Comparison of ENCODE assay signal across 8 cellular contexts in the genomic region with DNA sequence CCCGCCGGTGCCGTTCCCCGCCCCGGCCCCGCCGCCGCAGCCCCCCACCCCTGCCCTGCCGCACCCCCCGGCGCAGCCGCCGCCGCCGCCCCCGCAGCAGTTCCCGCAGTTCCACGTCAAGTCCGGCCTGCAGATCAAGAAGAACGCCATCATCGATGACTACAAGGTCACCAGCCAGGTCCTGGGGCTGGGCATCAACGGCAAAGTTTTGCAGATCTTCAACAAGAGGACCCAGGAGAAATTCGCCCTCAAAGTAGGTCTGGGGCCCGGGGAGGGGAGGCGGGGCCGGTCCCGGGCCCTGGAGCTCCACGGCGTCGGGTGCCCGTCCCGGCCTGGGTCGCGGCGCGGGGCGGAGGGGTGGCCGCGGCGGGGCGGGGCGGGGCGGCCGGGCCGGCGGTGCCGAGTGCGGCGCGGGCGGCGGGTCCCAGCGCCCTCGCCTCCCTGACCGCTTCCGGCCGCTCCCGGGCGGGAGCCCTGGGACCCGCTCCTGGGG. TPM values are rescaled to one million over a fixed set of nuclear protein-coding genes. Genes with fewer than 3 reads are reported as not detected.
DNase-seq lines count a peak whose midpoint lies in the region; ATAC-seq and TF ChIP-seq lines count a peak whose summit lies in the region.

No MANE protein-coding gene starts in this region.

- TF ChIP-seq CTCF in activated CD8-positive, alpha-beta T cell treated with anti-CD3 and anti-CD28 coated beads for 36 hours (IDR thresholded peaks at IDR 0.05): no peak

- no peaks in the 10 kb centered on the region for H3K36me3 ChIP-seq in urinary bladder (ENCODE audit: insufficient read depth)

- H3K9me3 Mint-ChIP-seq in activated CD8-positive, alpha-beta T cell treated with anti-CD3 and anti-CD28 coated beads for 36 hours: no peaks in the 10 kb centered on the region
- no peaks in the 10 kb centered on the region for H3K9me3 Mint-ChIP-seq in natural killer cell treated with Interleukin-12 subunit alpha and Interleukin-12 subunit beta and Interleukin-15 and Interleukin-18, amount 100 ng/mL, for 72 hours

- H3K4me1 Mint-ChIP-seq in activated CD8-positive, alpha-beta T cell treated with anti-CD3 and anti-CD28 coated beads for 36 hours (ENCODE audit: low read depth): peaks cover 54% of the 10 kb centered on the region
- H3K4me1 Mint-ChIP-seq in natural killer cell treated with Interleukin-12 subunit alpha and Interleukin-12 subunit beta and Interleukin-15 and Interleukin-18, amount 100 ng/mL, for 72 hours (ENCODE audit: low read depth in 2 of 2): peaks cover 33 to 45% of the 10 kb centered on the region in 2 donors

- WGBS in urinary bladder: 1% methylated on average over 60 of the region's 60 CpGs

- TF ChIP-seq POLR2A in erythroblast (IDR thresholded peaks at IDR 0.05; ENCODE audit: low read length): no peak

- intact Hi-C loops in activated CD8-positive, alpha-beta T cell treated with anti-CD3 and anti-CD28 coated beads for 36 hours (cut with micrococcal nuclease): no loop called here

- H3K4me3 ChIP-seq in urinary bladder (ENCODE audit: low read depth, low read length): peak overlapping the region; percentile 98

- peak overlapping the region; percentile 99 for H3K4me3 Mint-ChIP-seq in activated CD8-positive, alpha-beta T cell treated with anti-CD3 and anti-CD28 coated beads for 36 hours
- H3K4me3 Mint-ChIP-seq in natural killer cell treated with Interleukin-12 subunit alpha and Interleukin-12 subunit beta and Interleukin-15 and Interleukin-18, amount 100 ng/mL, for 72 hours: peak overlapping the region; percentile 92

- H3K4me1 ChIP-seq in urinary bladder (ENCODE audit: insufficient read depth): peaks cover 2% of the 10 kb centered on the region

- CTCF ChIA-PET in activated CD8-positive, alpha-beta T cell treated with anti-CD3 and anti-CD28 coated beads for 36 hours (lab: Charles Lee): interaction anchor here (1.4 to 4.6 kb wide), 3 partner anchors 12 to 227 kb away, joined by 5 to 34 read pairs (median 5); no protein-coding TSS in a partner anchor

- no peaks in the 10 kb centered on the region for H3K27me3 Mint-ChIP-seq in activated CD8-positive, alpha-beta T cell treated with anti-CD3 and anti-CD28 coated beads for 36 hours
- no peaks in the 10 kb centered on the region for H3K27me3 Mint-ChIP-seq in natural killer cell treated with Interleukin-12 subunit alpha and Interleukin-12 subunit beta and Interleukin-15 and Interleukin-18, amount 100 ng/mL, for 72 hours

- H3K27ac ChIP-seq in urinary bladder (ENCODE audit: low read depth): peak overlapping the region; percentile 99

- DNase-seq in activated CD4-positive, CD25-positive, alpha-beta regulatory T cell (lab: John Stamatoyannopoulos, UW): no peak
- DNase-seq in HPDE6-E6E7 (ENCODE audit: extremely low spot score) (peak; percentile 21), erythroblast (lab: John Stamatoyannopoulos, UW) (peak; percentile 49 to 62), pons (ENCODE audit: low spot score) (no peak)
- DNase-seq in activated CD8-positive, alpha-beta T cell treated with anti-CD3 and anti-CD28 coated beads for 36 hours: peak; percentile 65
- no peak for DNase-seq in natural killer cell treated with Interleukin-12 subunit alpha and Interleukin-12 subunit beta and Interleukin-15 and Interleukin-18, amount 100 ng/mL, for 72 hours (ENCODE audit: low spot score)

- H3K36me3 Mint-ChIP-seq in activated CD8-positive, alpha-beta T cell treated with anti-CD3 and anti-CD28 coated beads for 36 hours (ENCODE audit: low read depth): peaks cover 3% of the 10 kb centered on the region
- H3K36me3 Mint-ChIP-seq in natural killer cell treated with Interleukin-12 subunit alpha and Interleukin-12 subunit beta and Interleukin-15 and Interleukin-18, amount 100 ng/mL, for 72 hours: no peaks in the 10 kb centered on the region

- POLR2A ChIA-PET in activated CD8-positive, alpha-beta T cell treated with anti-CD3 and anti-CD28 coated beads for 36 hours (lab: Charles Lee): interaction anchor here (0.6 to 1.4 kb wide), 2 partner anchors 11 to 640 kb away, joined by 3 read pairs; no protein-coding TSS in a partner anchor

- ATAC-seq in activated CD4-positive, CD25-positive, alpha-beta regulatory T cell treated with anti-CD3 and anti-CD28 coated beads, Interleukin-2, amount 50 U/mL, for 24 hours: peak; percentile 34 to 37
- ATAC-seq in activated CD8-positive, alpha-beta T cell treated with anti-CD3 and anti-CD28 coated beads for 36 hours: peak; percentile 28
- peak; percentile 71 to 78 for ATAC-seq in natural killer cell treated with Interleukin-12 subunit alpha and Interleukin-12 subunit beta and Interleukin-15 and Interleukin-18, amount 100 ng/mL, for 72 hours

- H3K27ac Mint-ChIP-seq in activated CD8-positive, alpha-beta T cell treated with anti-CD3 and anti-CD28 coated beads for 36 hours: peak overlapping the region; percentile 96
- H3K27ac Mint-ChIP-seq in natural killer cell treated with Interleukin-12 subunit alpha and Interleukin-12 subunit beta and Interleukin-15 and Interleukin-18, amount 100 ng/mL, for 72 hours: peak overlapping the region; percentile 76 to 95

RNA-seq across cellular contexts. Expression of a gene that starts 0.6 kb away (rescaled TPM):
- 10 to 100 TPM; 50.4 to 51.4 TPM for total RNA-seq in activated CD8-positive, alpha-beta T cell treated with anti-CD3 and anti-CD28 coated beads for 36 hours
- 100 to 1,000 TPM; 104 to 115 TPM for total RNA-seq in natural killer cell treated with Interleukin-12 subunit alpha and Interleukin-12 subunit beta and Interleukin-15 and Interleukin-18, amount 100 ng/mL, for 72 hours
- 20.4 TPM for total RNA-seq in urinary bladder
- polyA plus RNA-seq in urinary bladder: 49.5 TPM

RNA-seq across cellular contexts. Expression of a gene that starts 50.0 kb away (rescaled TPM):
- 1 to 10 TPM; 4.7 to 4.9 TPM for total RNA-seq in activated CD8-positive, alpha-beta T cell treated with anti-CD3 and anti-CD28 coated beads for 36 hours
- total RNA-seq in natural killer cell treated with Interleukin-12 subunit alpha and Interleukin-12 subunit beta and Interleukin-15 and Interleukin-18, amount 100 ng/mL, for 72 hours: 1 to 10 TPM; 5.6 to 8.8 TPM
- 12.8 TPM for total RNA-seq in urinary bladder
- polyA plus RNA-seq in urinary bladder: 5.6 TPM

Comparison
In these comparisons a context has a peak if more than half of its experiments do, and no peak if none do; other contexts are left out.
1. DNase-seq: peak in HPDE6-E6E7 (single experiment), activated CD8-positive, alpha-beta T cell treated with anti-CD3 and anti-CD28 coated beads for 36 hours (single experiment) and erythroblast (2 of 2); none in activated CD4-positive, CD25-positive, alpha-beta regulatory T cell (0 of 4), natural killer cell treated with Interleukin-12 subunit alpha and Interleukin-12 subunit beta and Interleukin-15 and Interleukin-18, amount 100 ng/mL, for 72 hours (single experiment) and pons (single experiment).
2. Peak in every context shown above with its lines, with median percentiles within 50 percentile points of each other: ATAC-seq.